Comparison of ENCODE assay signal across 8 cellular contexts in the genomic region with DNA sequence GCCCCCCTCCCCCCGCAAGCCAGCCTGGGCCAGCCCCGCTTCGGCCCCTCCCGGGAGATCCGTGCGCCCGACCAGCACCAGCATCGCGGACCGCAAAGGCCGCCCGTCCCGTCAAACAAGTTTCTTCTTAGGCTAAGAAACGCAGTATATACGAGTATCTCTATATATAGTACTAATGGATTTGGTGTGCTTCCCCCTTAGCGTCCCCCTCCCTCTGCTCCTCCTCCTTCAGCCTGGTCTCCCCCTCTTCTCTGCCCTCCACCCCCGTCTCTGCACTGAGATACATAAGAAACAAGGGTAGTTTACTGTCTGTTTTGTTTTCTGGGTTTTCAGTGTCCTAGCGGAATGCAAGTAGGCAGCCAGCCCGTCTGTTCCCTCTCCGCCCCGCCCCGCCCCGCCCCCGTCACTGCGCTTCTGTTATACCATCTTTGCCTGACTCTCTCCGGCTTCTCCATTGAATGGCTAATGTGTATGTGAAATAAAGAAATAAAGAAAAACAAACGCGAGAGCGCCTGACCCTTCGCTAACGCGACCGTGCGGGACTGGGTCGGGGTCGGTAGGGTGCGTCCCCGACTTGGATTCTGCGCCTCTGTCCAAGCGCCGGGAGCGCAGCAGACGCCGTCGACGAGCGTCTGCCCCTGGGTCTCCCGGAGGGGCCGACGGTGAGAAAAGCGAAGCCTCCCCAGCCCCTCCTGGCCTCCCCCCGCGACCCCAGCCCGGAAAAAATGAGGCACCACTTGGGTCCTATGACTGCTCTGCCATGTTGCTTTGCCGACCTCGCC. TPM values are rescaled to one million over a fixed set of nuclear protein-coding genes. Genes with fewer than 3 reads are reported as not detected.
DNase-seq lines count a peak whose midpoint lies in the region; ATAC-seq, FAIRE-seq and TF ChIP-seq lines count a peak whose summit lies in the region.

No MANE protein-coding gene starts in this region.

- no peak overlapping the region for H3K23ac ChIP-seq in H9 (ENCODE audit: insufficient read length, low read depth, low read length)

- H3K14ac ChIP-seq in H9 (ENCODE audit: insufficient read depth, low read length): no peak overlapping the region

- H3K4me1 Mint-ChIP-seq in H9 (peaks cover 29 to 44% of the 10 kb centered on the region in 2 experiments), T-helper 17 cell (peaks cover 47% of the 10 kb centered on the region), neural progenitor cell (peaks cover 30% of the 10 kb centered on the region)

- H3K27ac ChIP-seq in H9 (ENCODE audit: insufficient read length, low read depth, low read length) (no peak overlapping the region), neural progenitor cell (no peak overlapping the region)

- H3K23me2 ChIP-seq in H9 (ENCODE audit: insufficient read length, low read depth, low read length, poor library complexity, severe bottlenecking): peaks cover 13% of the 10 kb centered on the region

- no peak overlapping the region for H3K27ac Mint-ChIP-seq in H9
- H3K27ac Mint-ChIP-seq in T-helper 17 cell: no peak overlapping the region
- H3K27ac Mint-ChIP-seq in neural progenitor cell: no peak overlapping the region

- no peak overlapping the region for H3T11ph ChIP-seq in H9 (ENCODE audit: low read length)

- no peak overlapping the region for H3K9ac ChIP-seq in H9 (ENCODE audit: extremely low read depth, insufficient read length, low read length)
- H3K9ac ChIP-seq in neural progenitor cell: no peak overlapping the region

- H4K91ac ChIP-seq in H9 (ENCODE audit: insufficient read length, low read depth, low read length): no peak overlapping the region

- H3K9me3 Mint-ChIP-seq in H9 (peaks cover 7% of the 10 kb centered on the region in 2 experiments; a peak in 4 of 5 replicates), neural progenitor cell (peaks cover 3% of the 10 kb centered on the region)

- H3K9me3 ChIP-seq in H9 (ENCODE audit: control insufficient read depth, low read depth, low read length): no peaks in the 10 kb centered on the region
- H3K9me3 ChIP-seq in T-helper 17 cell (ENCODE audit: control insufficient read depth, low read length, poor library complexity, severe bottlenecking): no peaks in the 10 kb centered on the region
- H3K9me3 ChIP-seq in neural progenitor cell (ENCODE audit: low read depth): no peaks in the 10 kb centered on the region

- no peak overlapping the region for H3K18ac ChIP-seq in H9 (ENCODE audit: insufficient read length, low read depth, low read length)

- FAIRE-seq in RCC 7860 (lab: Jason Lieb, UNC): no peak

- H4K8ac ChIP-seq in H9 (replicated peaks; ENCODE audit: insufficient read length, low read depth, low read length): no peak overlapping the region

- H3K79me2 ChIP-seq in H9 (ENCODE audit: insufficient read depth, low read length) (no peaks in the 10 kb centered on the region), neural progenitor cell (ENCODE audit: low read depth) (no peaks in the 10 kb centered on the region)

- H3K27me3 ChIP-seq in H9 (ENCODE audit: insufficient read depth, low read length): peaks cover 39% of the 10 kb centered on the region; the same call in 1 of the 2 replicates
- peaks cover 96% of the 10 kb centered on the region for H3K27me3 ChIP-seq in neural progenitor cell

- H3K36me3 ChIP-seq in neural progenitor cell: no peaks in the 10 kb centered on the region

- H2BK12ac ChIP-seq in H9 (ENCODE audit: insufficient read length, low read depth, low read length): no peak overlapping the region

- peak; percentile 20 for ATAC-seq in T-helper 17 cell
- ATAC-seq in HG03439 (IDR thresholded peaks at IDR 0.05; ENCODE audit: unreplicated experiment): no peak

- no peak overlapping the region for H4K5ac ChIP-seq in H9 (ENCODE audit: insufficient read length, low read depth, low read length)

- H3K36me3 Mint-ChIP-seq in H9 (ENCODE audit: insufficient read depth in 1 of 3, low read depth in 3 of 3): peaks cover 0 to 3% (median 0%) of the 10 kb centered on the region in 3 experiments; a peak in 2 of 7 replicates
- peaks cover 2% of the 10 kb centered on the region for H3K36me3 Mint-ChIP-seq in T-helper 17 cell (ENCODE audit: low read depth)
- no peaks in the 10 kb centered on the region for H3K36me3 Mint-ChIP-seq in neural progenitor cell

- peaks cover 3% of the 10 kb centered on the region for H4K20me1 ChIP-seq in H9 (ENCODE audit: control insufficient read depth, insufficient read depth, insufficient read length)
- peaks cover 45% of the 10 kb centered on the region for H4K20me1 ChIP-seq in neural progenitor cell (ENCODE audit: low read depth)

- H2BK15ac ChIP-seq in H9 (ENCODE audit: low read depth, low read length): no peak overlapping the region

- TF ChIP-seq CTCF in H9 (conservative IDR thresholded peaks at IDR 0.05) (no peak), epithelial cell of esophagus (IDR thresholded peaks at IDR 0.05; ENCODE audit: insufficient read depth, low read depth, low read length, missing control alignments) (no peak), neural progenitor cell (IDR thresholded peaks at IDR 0.05) (no peak)

- H2AFZ ChIP-seq in H9 (ENCODE audit: low read length) (no peak overlapping the region), neural progenitor cell (replicated peaks) (no peak overlapping the region)

- WGBS in H9 (ENCODE audit: extremely low coverage, insufficient read length, low lambda C conversion rate): no CpG with 5 or more reads among the region's 56 CpGs

- no peaks in the 10 kb centered on the region for H3K79me1 ChIP-seq in H9 (ENCODE audit: insufficient read depth, low read depth, low read length, poor library complexity, severe bottlenecking)

- no peak overlapping the region for H3K4ac ChIP-seq in H9 (ENCODE audit: low read depth, low read length)

- H3K4me2 ChIP-seq in H9 (ENCODE audit: insufficient read depth, insufficient read length, low read length) (peak overlapping the region; percentile 37), neural progenitor cell (peak overlapping the region; percentile 35)

- no peaks in the 10 kb centered on the region for H3K4me1 ChIP-seq in H9 (ENCODE audit: insufficient read depth, low read length)
- H3K4me1 ChIP-seq in neural progenitor cell: peaks cover 33% of the 10 kb centered on the region

- H2BK120ac ChIP-seq in H9 (ENCODE audit: low read depth, low read length, poor library complexity, severe bottlenecking): no peak overlapping the region

- DNase-seq in H9: peak; percentile 63
- DNase-seq in T-helper 17 cell: no peak
- DNase-seq in epithelial cell of esophagus (ENCODE audit: low read depth): peak; percentile 45
- peak; percentile 42 for DNase-seq in neural progenitor cell (ENCODE audit: low spot score)
- no peak for DNase-seq in stimulated activated CD4-positive, alpha-beta T cell treated with anti-CD3 and anti-CD28 coated beads, Interleukin-4, amount 100 ng/mL, for 24 hours
- no peak for DNase-seq in RCC 7860 (ENCODE audit: low spot score)
- no peak for DNase-seq in posterior cingulate gyrus

- H2BK5ac ChIP-seq in H9 (ENCODE audit: insufficient read length, low read length): no peak overlapping the region

- no peak overlapping the region for H2AK5ac ChIP-seq in H9 (ENCODE audit: insufficient read length, low read length)

- peak overlapping the region; percentile 36 to 75; a peak in 3 of 5 replicates for H3K4me3 Mint-ChIP-seq in H9
- peak overlapping the region; percentile 87 for H3K4me3 Mint-ChIP-seq in T-helper 17 cell
- no peak overlapping the region for H3K4me3 Mint-ChIP-seq in neural progenitor cell

- peaks cover 57% of the 10 kb centered on the region for H3F3A ChIP-seq in neural progenitor cell (ENCODE audit: low read depth)

- intact Hi-C loops in posterior cingulate gyrus (cut with DNase I): no loop called here

- H3K27me3 Mint-ChIP-seq in H9 (ENCODE audit: low read depth): peaks cover 88% of the 10 kb centered on the region
- peaks cover 7% of the 10 kb centered on the region for H3K27me3 Mint-ChIP-seq in T-helper 17 cell
- H3K27me3 Mint-ChIP-seq in neural progenitor cell (ENCODE audit: insufficient read depth, low read depth): peaks cover 66% of the 10 kb centered on the region

- H3K4me3 ChIP-seq in epithelial cell of esophagus (ENCODE audit: low read length): peak overlapping the region; percentile 26
- no peak overlapping the region for H3K4me3 ChIP-seq in neural progenitor cell

- no peak overlapping the region for H2BK20ac ChIP-seq in H9 (ENCODE audit: low read depth, low read length, poor library complexity, severe bottlenecking)

- H3K56ac ChIP-seq in H9 (ENCODE audit: insufficient read length, low read depth, low read length): no peak overlapping the region

RNA-seq across cellular contexts. Expression of a gene that starts 4.2 kb away (rescaled TPM):
- total RNA-seq in H9 (2021) (0.63 and 0.86 TPM in 2 replicates), T-helper 17 cell (10 to 100 TPM in 1 of 2 donors, 1 to 10 TPM in 1; 6.9 to 17.9 TPM), neural progenitor cell (ENCODE audit: low replicate concordance) (0.88 and 2.2 TPM in 2 replicates)

RNA-seq across cellular contexts. Expression of a gene that starts 18.1 kb away (rescaled TPM):
- total RNA-seq in H9 (2021) (92.8 and 95.7 TPM in 2 replicates), T-helper 17 cell (10 to 100 TPM; 60.3 to 72.3 TPM), neural progenitor cell (ENCODE audit: low replicate concordance) (30.2 and 49.0 TPM in 2 replicates)

RNA-seq across cellular contexts. Expression of a gene that starts 19.6 kb away (rescaled TPM):
- total RNA-seq in H9 (2021) (198 and 210 TPM in 2 replicates), T-helper 17 cell (10 to 100 TPM; 23.1 to 26.4 TPM), neural progenitor cell (ENCODE audit: low replicate concordance) (34.7 and 108 TPM in 2 replicates)

RNA-seq across cellular contexts. Expression of a gene that starts 51.7 kb away (rescaled TPM):
- 39.4 and 40.5 TPM in 2 replicates for total RNA-seq in H9 (2021)
- total RNA-seq in T-helper 17 cell: 10 to 100 TPM; 33.5 TPM
- 36.5 and 51.2 TPM in 2 replicates for total RNA-seq in neural progenitor cell (ENCODE audit: low replicate concordance)

RNA-seq across cellular contexts. Expression of a gene that starts 51.7 kb away (rescaled TPM):
- total RNA-seq in H9 (2021) (160 and 165 TPM in 2 replicates), T-helper 17 cell (100 to 1,000 TPM; 376 to 523 TPM), neural progenitor cell (ENCODE audit: low replicate concordance) (13.7 and 55.4 TPM in 2 replicates)

Comparison
In these comparisons a context has a peak if more than half of its experiments do, and no peak if none do; other contexts are left out.
1. DNase-seq: peak in H9 (single experiment), epithelial cell of esophagus (single experiment) and neural progenitor cell (single experiment); none in T-helper 17 cell (0 of 3), stimulated activated CD4-positive, alpha-beta T cell treated with anti-CD3 and anti-CD28 coated beads, Interleukin-4, amount 100 ng/mL, for 24 hours (single experiment), RCC 7860 (single experiment) and posterior cingulate gyrus (0 of 10).